In the genomic region with DNA sequence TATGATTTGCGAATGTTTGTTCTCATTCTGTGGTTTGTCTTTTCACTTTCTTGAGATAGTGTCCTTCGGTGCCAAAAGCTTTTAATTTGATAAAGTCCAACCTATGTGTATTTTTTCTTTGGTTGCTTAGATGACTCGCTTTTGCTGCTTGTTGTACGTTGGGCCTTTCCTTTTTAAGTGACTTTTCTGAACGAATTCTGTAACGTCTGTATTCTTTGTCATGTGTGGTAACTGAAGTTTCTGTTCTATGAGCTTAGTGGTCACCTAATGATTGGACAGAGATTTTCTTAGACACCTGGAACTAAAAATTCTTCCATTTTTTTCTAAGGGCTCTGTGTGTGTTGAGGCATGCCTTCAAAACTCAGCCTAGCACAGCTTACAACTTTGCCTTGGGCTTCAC, we compare ENCODE assay signal across 9 cellular contexts. TPM values are rescaled to one million over a fixed set of nuclear protein-coding genes. Genes with fewer than 3 reads are reported as not detected.
"Had no signal": no experiment of that assay in that cellular context is flagged by ENCODE, and none has a peak within 500 bp of the region (broad histone marks: within the 10 kb centered on the region; RNA-seq: fewer than 3 reads in every experiment).

No MANE protein-coding gene starts in this region.

- FAIRE-seq: G401.6, GM12878, GM12891, GM12892, GM18507, GM19239 had no signal

- ATAC-seq: GM12878 had no signal

- DNase-seq: GDM1, GF-D8 had no signal

- H3K4me3 ChIP-seq: GM12878 had no signal

RNA-seq across cellular contexts. Expression of gene PROKR1, which starts 19.6 kb away (rescaled TPM):
- total RNA-seq: G401, GM12878 had no signal
